1 cellular context compared by ENCODE assay signal in the genomic region with DNA sequence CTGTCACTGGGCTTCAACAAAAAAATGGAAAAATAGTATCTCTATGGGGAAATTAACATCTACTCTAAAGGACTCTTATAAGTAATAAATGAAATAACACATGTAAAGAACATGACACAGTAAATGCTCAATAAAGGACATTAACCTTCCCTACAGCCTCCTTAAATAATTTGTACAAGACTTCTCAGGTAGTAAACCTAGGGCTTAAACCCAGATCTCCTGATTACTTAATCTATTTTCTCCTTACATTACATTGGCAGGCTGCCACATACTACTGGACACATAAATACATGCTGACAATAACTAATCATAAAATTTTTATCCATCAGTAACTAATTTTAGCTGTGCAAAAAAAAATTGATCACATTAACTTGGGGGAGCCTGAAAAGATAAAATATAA.
TF ChIP-seq lines count a peak whose summit lies in the region.

No MANE protein-coding gene starts in this region.

TF ChIP-seq in HepG2, 621 proteins besides CTCF, POLR2A, EP300 and RAD21:
- TF ChIP-seq ARNT2 (CRISPR knock-in tag; IDR thresholded peaks at IDR 0.05; ENCODE audit: low read depth) (no peak), PRMT3 (CRISPR knock-in tag; IDR thresholded peaks at IDR 0.05; ENCODE audit: borderline replicate concordance, low read depth) (no peak), CCAR2 (optimal IDR thresholded peaks at IDR 0.05; ENCODE audit: low read depth, low read length) (no peak), TBX3 (IDR thresholded peaks at IDR 0.05; ENCODE audit: borderline replicate concordance) (no peak), ZNF570 (CRISPR knock-in tag; IDR thresholded peaks at IDR 0.05; ENCODE audit: borderline replicate concordance) (no peak), XBP1 (CRISPR knock-in tag; IDR thresholded peaks at IDR 0.05) (no peak), ZNF572 (CRISPR knock-in tag; IDR thresholded peaks at IDR 0.05) (no peak), ZMYM2 (CRISPR knock-in tag; IDR thresholded peaks at IDR 0.05) (no peak)
- TF ChIP-seq, protein P1, sequence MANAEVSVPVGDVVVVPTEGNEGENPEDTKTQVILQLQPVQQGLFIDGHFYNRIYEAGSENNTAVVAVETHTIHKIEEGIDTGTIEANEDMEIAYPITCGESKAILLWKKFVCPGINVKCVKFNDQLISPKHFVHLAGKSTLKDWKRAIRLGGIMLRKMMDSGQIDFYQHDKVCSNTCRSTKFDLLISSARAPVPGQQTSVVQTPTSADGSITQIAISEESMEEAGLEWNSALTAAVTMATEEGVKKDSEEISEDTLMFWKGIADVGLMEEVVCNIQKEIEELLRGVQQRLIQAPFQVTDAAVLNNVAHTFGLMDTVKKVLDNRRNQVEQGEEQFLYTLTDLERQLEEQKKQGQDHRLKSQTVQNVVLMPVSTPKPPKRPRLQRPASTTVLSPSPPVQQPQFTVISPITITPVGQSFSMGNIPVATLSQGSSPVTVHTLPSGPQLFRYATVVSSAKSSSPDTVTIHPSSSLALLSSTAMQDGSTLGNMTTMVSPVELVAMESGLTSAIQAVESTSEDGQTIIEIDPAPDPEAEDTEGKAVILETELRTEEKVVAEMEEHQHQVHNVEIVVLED (CRISPR knock-in tag; IDR thresholded peaks at IDR 0.05; ENCODE audit: borderline replicate concordance): no peak
- TF ChIP-seq, protein P2, sequence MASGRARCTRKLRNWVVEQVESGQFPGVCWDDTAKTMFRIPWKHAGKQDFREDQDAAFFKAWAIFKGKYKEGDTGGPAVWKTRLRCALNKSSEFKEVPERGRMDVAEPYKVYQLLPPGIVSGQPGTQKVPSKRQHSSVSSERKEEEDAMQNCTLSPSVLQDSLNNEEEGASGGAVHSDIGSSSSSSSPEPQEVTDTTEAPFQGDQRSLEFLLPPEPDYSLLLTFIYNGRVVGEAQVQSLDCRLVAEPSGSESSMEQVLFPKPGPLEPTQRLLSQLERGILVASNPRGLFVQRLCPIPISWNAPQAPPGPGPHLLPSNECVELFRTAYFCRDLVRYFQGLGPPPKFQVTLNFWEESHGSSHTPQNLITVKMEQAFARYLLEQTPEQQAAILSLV (CRISPR knock-in tag; IDR thresholded peaks at IDR 0.05; ENCODE audit: borderline replicate concordance): no peak
- TF ChIP-seq, protein P3, sequence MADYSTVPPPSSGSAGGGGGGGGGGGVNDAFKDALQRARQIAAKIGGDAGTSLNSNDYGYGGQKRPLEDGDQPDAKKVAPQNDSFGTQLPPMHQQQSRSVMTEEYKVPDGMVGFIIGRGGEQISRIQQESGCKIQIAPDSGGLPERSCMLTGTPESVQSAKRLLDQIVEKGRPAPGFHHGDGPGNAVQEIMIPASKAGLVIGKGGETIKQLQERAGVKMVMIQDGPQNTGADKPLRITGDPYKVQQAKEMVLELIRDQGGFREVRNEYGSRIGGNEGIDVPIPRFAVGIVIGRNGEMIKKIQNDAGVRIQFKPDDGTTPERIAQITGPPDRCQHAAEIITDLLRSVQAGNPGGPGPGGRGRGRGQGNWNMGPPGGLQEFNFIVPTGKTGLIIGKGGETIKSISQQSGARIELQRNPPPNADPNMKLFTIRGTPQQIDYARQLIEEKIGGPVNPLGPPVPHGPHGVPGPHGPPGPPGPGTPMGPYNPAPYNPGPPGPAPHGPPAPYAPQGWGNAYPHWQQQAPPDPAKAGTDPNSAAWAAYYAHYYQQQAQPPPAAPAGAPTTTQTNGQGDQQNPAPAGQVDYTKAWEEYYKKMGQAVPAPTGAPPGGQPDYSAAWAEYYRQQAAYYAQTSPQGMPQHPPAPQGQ (CRISPR knock-in tag; IDR thresholded peaks at IDR 0.05; ENCODE audit: borderline replicate concordance): no peak
